Comparison of ENCODE assay signal across 18 cellular contexts in the genomic region with DNA sequence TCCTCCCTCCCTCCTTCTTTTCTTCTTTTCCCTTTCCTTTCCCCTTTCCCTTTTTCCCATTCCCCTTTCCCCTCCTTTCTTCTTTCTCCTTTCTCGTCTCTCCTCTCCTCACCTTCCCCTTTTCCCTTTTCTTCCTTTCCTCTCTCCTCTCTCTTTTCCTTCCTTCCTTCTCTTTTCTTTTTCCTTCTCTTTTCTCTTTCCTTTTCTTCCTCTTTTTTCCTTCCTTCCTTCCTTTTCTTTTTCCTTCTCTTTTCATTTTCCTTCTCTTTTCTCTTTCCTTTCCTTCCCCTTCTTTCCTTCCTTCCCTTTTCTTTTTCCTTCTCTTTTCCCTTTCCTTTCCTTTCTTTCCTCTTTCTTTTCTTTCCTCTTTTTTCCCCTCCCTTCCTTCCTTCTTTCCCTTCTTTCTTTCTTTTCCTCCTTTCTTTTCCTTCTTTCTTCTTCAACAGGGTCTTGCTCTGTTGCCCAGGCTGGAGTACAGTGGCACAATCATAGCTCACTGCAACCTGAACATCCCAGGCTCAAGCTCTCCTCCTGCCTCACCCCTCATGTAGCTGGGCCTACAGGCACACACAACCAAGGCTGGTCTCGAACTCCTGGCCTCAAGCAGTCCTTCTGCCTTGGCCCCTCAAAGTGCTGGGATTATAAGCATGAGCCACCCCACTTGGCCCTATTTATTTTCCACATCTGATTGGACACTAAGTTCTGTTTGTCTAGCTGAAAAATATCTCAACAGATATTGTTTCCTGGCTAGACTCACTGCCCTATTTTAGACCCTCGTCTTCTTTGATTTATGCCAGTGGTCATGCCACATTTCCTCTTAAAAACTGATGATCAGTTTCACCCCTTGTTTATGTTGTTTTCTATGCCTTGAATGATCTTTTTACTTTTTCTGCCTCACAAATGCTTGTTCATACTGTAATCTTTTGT. TPM values are rescaled to one million over a fixed set of nuclear protein-coding genes. Genes with fewer than 3 reads are reported as not detected.
A peak's percentile ranks its signal among the peaks of the same experiment; 100 is the strongest.
DNase-seq lines count a peak whose midpoint lies in the region; ATAC-seq and TF ChIP-seq lines count a peak whose summit lies in the region.
"Had no signal": no experiment of that assay in that cellular context is flagged by ENCODE, and none has a peak within 500 bp of the region (broad histone marks: within the 10 kb centered on the region; RNA-seq: fewer than 3 reads in every experiment).

No MANE protein-coding gene starts in this region.

- peaks cover 2% of the 10 kb centered on the region for H3K4me1 Mint-ChIP-seq in activated CD8-positive, alpha-beta memory T cell treated with anti-CD3 and anti-CD28 coated beads, Interleukin-2, amount 10 ng/mL, durations not matched to agents 7 days and 5 days

- no peaks in the 10 kb centered on the region for H3K27me3 ChIP-seq in Panc1 (ENCODE audit: control insufficient read depth, insufficient read depth, low read length)
- no peaks in the 10 kb centered on the region for H3K27me3 ChIP-seq in iPS-20b (ENCODE audit: insufficient read depth, low read length)
- no peaks in the 10 kb centered on the region for H3K27me3 ChIP-seq in thyroid gland
- no peaks in the 10 kb centered on the region for H3K27me3 ChIP-seq in dorsolateral prefrontal cortex

- no peaks in the 10 kb centered on the region for H3K9me3 ChIP-seq in Panc1 (ENCODE audit: control insufficient read depth, insufficient read depth, low read depth, low read length)
- H3K9me3 ChIP-seq in iPS-20b (ENCODE audit: insufficient read depth, low read depth, low read length): no peaks in the 10 kb centered on the region
- no peaks in the 10 kb centered on the region for H3K9me3 ChIP-seq in thyroid gland

- H3K27me3 Mint-ChIP-seq in activated CD8-positive, alpha-beta memory T cell treated with anti-CD3 and anti-CD28 coated beads, Interleukin-2, amount 10 ng/mL, durations not matched to agents 7 days and 5 days: peaks cover 36% of the 10 kb centered on the region

- H3K4me3 ChIP-seq in Panc1 (ENCODE audit: low read depth in 2 of 2, low read length in 2 of 2): no peak overlapping the region
- H3K4me3 ChIP-seq in iPS-20b (ENCODE audit: low read length): no peak overlapping the region
- no peak overlapping the region for H3K4me3 ChIP-seq in thyroid gland (replicated peaks in 1 of 3)
- H3K4me3 ChIP-seq in dorsolateral prefrontal cortex: no peak overlapping the region
- H3K4me3 ChIP-seq: GM23248 had no signal

- H3K4me3 Mint-ChIP-seq in activated CD8-positive, alpha-beta memory T cell treated with anti-CD3 and anti-CD28 coated beads, Interleukin-2, amount 10 ng/mL, durations not matched to agents 7 days and 5 days: no peak overlapping the region
- H3K4me3 Mint-ChIP-seq: CD4-positive, CD25-positive, alpha-beta regulatory T cell had no signal

- CTCF ChIA-PET in activated CD8-positive, alpha-beta memory T cell treated with anti-CD3 and anti-CD28 coated beads, Interleukin-2, amount 10 ng/mL, durations not matched to agents 7 days and 5 days (lab: Charles Lee): no interaction called here
- CTCF ChIA-PET in Panc1 (lab: Charles Lee): no interaction called here

- intact Hi-C loops in Panc1 (cut with micrococcal nuclease; ENCODE audit: unreplicated experiment) (no loop called here), thyroid gland (cut with DNase I) (no loop called here), dorsolateral prefrontal cortex (cut with DNase I) (no loop called here), Right ventricle myocardium superior (cut with DNase I) (no loop called here)

- peaks cover 57% of the 10 kb centered on the region for H3K4me1 ChIP-seq in Panc1 (ENCODE audit: control insufficient read depth, insufficient read depth, low read length)
- H3K4me1 ChIP-seq in iPS-20b (ENCODE audit: insufficient read depth, low read length): peaks cover 44% of the 10 kb centered on the region
- peaks cover 68 to 92% of the 10 kb centered on the region in 2 donors for H3K4me1 ChIP-seq in thyroid gland

- no peak for ATAC-seq in activated CD8-positive, alpha-beta memory T cell treated with anti-CD3 and anti-CD28 coated beads, Interleukin-2, amount 10 ng/mL, durations not matched to agents 7 days and 5 days
- no peak for ATAC-seq in Panc1
- no peak for ATAC-seq in Right ventricle myocardium superior (ENCODE audit: poor library complexity)
- ATAC-seq: Right ventricle myocardium inferior had no signal

- no TSS peak for BruUV-seq in Panc1 (replicated peaks; lab: Mats Ljungman, UMichigan)

- no peak for TF ChIP-seq CTCF in Panc1 (IDR thresholded peaks at IDR 0.05)
- no peak for TF ChIP-seq CTCF in thyroid gland (IDR thresholded peaks at IDR 0.05)
- no peak for TF ChIP-seq CTCF in dorsolateral prefrontal cortex (IDR thresholded peaks at IDR 0.05 in 54 of 56, conservative IDR thresholded peaks at IDR 0.05 in 2 of 56; ENCODE audit: low read depth in 1 of 56, partially characterized antibody in 56 of 56)

- in situ Hi-C loops in Panc1 (cut with HindIII; ENCODE audit: low pct_unique_long_range_greater_than_20kb, low sequenced_read_pairs): no loop called here

- peak overlapping the region; percentile 45 for H3K27ac ChIP-seq in Panc1 (ENCODE audit: low read length)
- no peak overlapping the region for H3K27ac ChIP-seq in iPS-20b (ENCODE audit: low read length)
- peak overlapping the region in 2 of 3 donors; percentile 55 to 72 for H3K27ac ChIP-seq in thyroid gland
- H3K27ac ChIP-seq in dorsolateral prefrontal cortex: no peak overlapping the region
- H3K27ac ChIP-seq: GM23248 had no signal

- 0 out of 2 replicates have a peak overlapping the region, but pooled peaks have one; percentile 7 for H3K9ac ChIP-seq in iPS-20b (ENCODE audit: low read depth, low read length)
- H3K9ac ChIP-seq: GM23248 had no signal

- no peak for TF ChIP-seq POLR2A in thyroid gland (IDR thresholded peaks at IDR 0.05)

- H3K36me3 Mint-ChIP-seq in activated CD8-positive, alpha-beta memory T cell treated with anti-CD3 and anti-CD28 coated beads, Interleukin-2, amount 10 ng/mL, durations not matched to agents 7 days and 5 days: peaks cover 1% of the 10 kb centered on the region

- DNase-seq in activated CD8-positive, alpha-beta memory T cell treated with anti-CD3 and anti-CD28 coated beads, Interleukin-2, amount 10 ng/mL, durations not matched to agents 7 days and 5 days: no peak
- DNase-seq in activated CD8-positive, alpha-beta memory T cell treated with anti-CD3 and anti-CD28 coated beads, Interleukin-2, amount 50 U/mL, for 48 hours: no peak
- no peak for DNase-seq in Panc1 (ENCODE audit: low read depth, low spot score)
- no peak for DNase-seq in thyroid gland
- DNase-seq in dorsolateral prefrontal cortex: no peak
- no peak for DNase-seq in Right ventricle myocardium superior
- no peak for DNase-seq in CD1c-positive myeloid dendritic cell (ENCODE audit: extremely low spot score)
- DNase-seq: 8988T; CD4-positive, CD25-positive, alpha-beta regulatory T cell; DMS79; GM23248; Karpas-422; NCI-H1105 treated with DMSO at 0.1 percent for 48 hours; NCI-H187 treated with DMSO at 0.1 percent for 48 hours; NCI-H446; NCI-H748 treated with DMSO at 0.1 percent for 48 hours had no signal

- H3K36me3 ChIP-seq in Panc1 (ENCODE audit: control insufficient read depth, insufficient read depth, low read length) (no peaks in the 10 kb centered on the region), iPS-20b (ENCODE audit: insufficient read depth, low read depth, low read length) (no peaks in the 10 kb centered on the region), thyroid gland (no peaks in the 10 kb centered on the region)

- peak overlapping the region; percentile 47 for H3K27ac Mint-ChIP-seq in activated CD8-positive, alpha-beta memory T cell treated with anti-CD3 and anti-CD28 coated beads, Interleukin-2, amount 10 ng/mL, durations not matched to agents 7 days and 5 days
- H3K27ac Mint-ChIP-seq: CD4-positive, CD25-positive, alpha-beta regulatory T cell had no signal

- no peaks in the 10 kb centered on the region for H3K9me3 Mint-ChIP-seq in activated CD8-positive, alpha-beta memory T cell treated with anti-CD3 and anti-CD28 coated beads, Interleukin-2, amount 10 ng/mL, durations not matched to agents 7 days and 5 days (ENCODE audit: low read depth)

- 73 to 81% methylated on average over 3 of the region's 3 CpGs for WGBS in thyroid gland, 2 donors

- POLR2A ChIA-PET in Panc1 (lab: Charles Lee): no interaction called here

RNA-seq across cellular contexts. Expression of a gene that starts 57.1 kb away (rescaled TPM):
- total RNA-seq in activated CD8-positive, alpha-beta memory T cell treated with anti-CD3 and anti-CD28 coated beads, Interleukin-2, amount 10 ng/mL, durations not matched to agents 7 days and 5 days: 100 to 1,000 TPM; 319 to 488 TPM
- 413 TPM for total RNA-seq in Panc1 (2021; ENCODE audit: unreplicated experiment)
- polyA plus RNA-seq in Panc1 (2012; ENCODE audit: insufficient read length): 162 TPM
- total RNA-seq in thyroid gland: 100 to 1,000 TPM; 308 to 834 (median 427) TPM
- 100 to 1,000 TPM; 403 to 915 (median 551) TPM for total RNA-seq in dorsolateral prefrontal cortex
- total RNA-seq in Right ventricle myocardium superior: 200 TPM

Comparison
In these comparisons a context has a peak if more than half of its experiments do, and no peak if none do; other contexts are left out.
1. H3K27ac ChIP-seq: peak in Panc1 (single experiment) and thyroid gland (2 of 3); none in iPS-20b (single experiment) and dorsolateral prefrontal cortex (0 of 59).